ENCODE assay signal across 12 cellular contexts in genomic region chr3:72665103-72665502, GRCh38.
DNase-seq lines count a peak whose midpoint lies in the region; ATAC-seq and TF ChIP-seq lines count a peak whose summit lies in the region.
"Had no signal": no experiment of that assay in that cellular context is flagged by ENCODE, and none has a peak within 500 bp of the region (broad histone marks: within the 10 kb centered on the region; RNA-seq: fewer than 3 reads in every experiment).

No MANE protein-coding gene starts in this region.

- H3K27ac ChIP-seq in cingulate gyrus (ENCODE audit: low read depth, low read length) (peak overlapping the region; percentile 93), temporal lobe (ENCODE audit: low read depth, low read length) (peak overlapping the region; percentile 99), gastroesophageal sphincter (no peak overlapping the region)
- H3K27ac ChIP-seq: A549 had no signal

- H3K4me1 ChIP-seq in gastroesophageal sphincter = peaks cover 0 to 14% (median 3%) of the 10 kb centered on the region in 3 donors
- H3K4me1 ChIP-seq: HAP-1 had no signal

- H3K4me3 ChIP-seq in gastroesophageal sphincter = no peak overlapping the region
- H3K4me3 ChIP-seq: A549, HAP-1 had no signal

- no peaks in the 10 kb centered on the region for H3K27me3 ChIP-seq in gastroesophageal sphincter

- peak; percentile 31 for DNase-seq in NCI-H69 (lab: John Stamatoyannopoulos, UW)
- DNase-seq in SK-N-DZ (ENCODE audit: low spot score) = peak; percentile 25
- no peak for DNase-seq in globus pallidus (ENCODE audit: low spot score)
- DNase-seq: CD8-positive, alpha-beta T cell; COR-L47; DMS53; GF-D8 had no signal

- no peak for ATAC-seq in gastroesophageal sphincter
- ATAC-seq: A549; CD8-positive, alpha-beta T cell had no signal

- no peak for TF ChIP-seq POLR2A in gastroesophageal sphincter (IDR thresholded peaks at IDR 0.05)

- no peaks in the 10 kb centered on the region for H3K36me3 ChIP-seq in gastroesophageal sphincter
- H3K36me3 ChIP-seq: HAP-1 had no signal

- no peak for TF ChIP-seq EP300 in gastroesophageal sphincter (IDR thresholded peaks at IDR 0.05)

- no peak for TF ChIP-seq CTCF in gastroesophageal sphincter (IDR thresholded peaks at IDR 0.05)

- no peaks in the 10 kb centered on the region for H3K9me3 ChIP-seq in gastroesophageal sphincter
- H3K9me3 ChIP-seq: A549, HAP-1 had no signal

- WGBS in gastroesophageal sphincter (ENCODE audit: low coverage in 1 of 2), 2 donors = 88 to 100% methylated on average over 1 to 4 of the region's 4 CpGs

Comparison
In these comparisons a context has a peak if more than half of its experiments do, and no peak if none do; other contexts are left out.
1. H3K27ac ChIP-seq: peak in cingulate gyrus (single experiment) and temporal lobe (single experiment); none in gastroesophageal sphincter (0 of 4).